ENCODE assay signal across 8 cellular contexts in the genomic region with DNA sequence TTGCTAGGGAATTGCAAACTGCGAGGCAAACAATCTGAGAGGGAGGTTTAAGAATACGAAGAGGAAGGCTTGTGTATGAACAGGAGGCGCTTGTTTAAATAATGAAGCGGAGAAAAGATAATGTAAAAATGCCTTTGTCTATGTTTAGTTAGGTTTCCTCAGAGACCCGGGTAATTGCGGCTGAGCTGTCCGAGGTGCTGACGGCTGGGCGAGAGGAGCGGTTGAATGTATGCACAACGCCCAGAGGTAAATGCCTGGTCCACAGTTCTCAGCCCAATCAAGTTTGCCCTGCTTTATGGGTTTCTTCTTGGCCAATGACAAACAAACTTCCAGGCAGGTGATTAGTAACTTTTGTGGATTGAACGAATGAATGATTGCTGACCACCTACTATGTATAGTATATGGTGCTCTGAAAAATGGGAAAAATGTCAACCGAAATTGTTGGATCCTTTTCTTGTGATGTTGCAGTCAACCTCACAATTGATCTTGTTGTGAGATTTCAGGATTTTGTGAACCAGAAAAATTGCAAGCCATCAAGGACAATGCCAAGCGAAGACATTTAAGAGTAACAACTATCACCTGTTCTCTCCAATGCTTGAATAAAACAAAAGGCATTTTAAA. TPM values are rescaled to one million over a fixed set of nuclear protein-coding genes. Genes with fewer than 3 reads are reported as not detected.
DNase-seq lines count a peak whose midpoint lies in the region; ATAC-seq and TF ChIP-seq lines count a peak whose summit lies in the region.

No MANE protein-coding gene starts in this region.

- no peaks in the 10 kb centered on the region for H3K9me3 Mint-ChIP-seq in T-helper 2 cell treated with Interferon-gamma antibody and Interleukin-4, amounts not matched to agents 5 μg/mL and 100 μg/mL, for 36 hours
- H3K9me3 Mint-ChIP-seq in endothelial cell (ENCODE audit: unreplicated experiment) (no peaks in the 10 kb centered on the region), progenitor cell of endocrine pancreas (ENCODE audit: low read depth) (no peaks in the 10 kb centered on the region)

- peak; percentile 73 for DNase-seq in activated effector memory CD4-positive, alpha-beta T cell treated with anti-CD3 and anti-CD28 coated beads, Interleukin-2, amount 50 U/mL, for 16 hours
- no peak for DNase-seq in activated effector memory CD4-positive, alpha-beta T cell treated with Interleukin-2 at 50 U/mL for 16 hours
- DNase-seq in T-helper 2 cell treated with Interferon-gamma antibody and Interleukin-4, amounts not matched to agents 5 μg/mL and 100 μg/mL, for 36 hours (ENCODE audit: low spot score), result peak; percentile 23
- peak; percentile 79 for DNase-seq in endothelial cell (ENCODE audit: low spot score)
- DNase-seq in progenitor cell of endocrine pancreas (ENCODE audit: low spot score, unreplicated experiment), result peak; percentile 74
- no peak for DNase-seq in activated CD4-positive, CD25-positive, alpha-beta regulatory T cell treated with anti-CD3 and anti-CD28 coated beads, Interleukin-2, amount 50 U/mL, for 72 hours

- no peaks in the 10 kb centered on the region for H3K4me1 Mint-ChIP-seq in T-helper 2 cell treated with Interferon-gamma antibody and Interleukin-4, amounts not matched to agents 5 μg/mL and 100 μg/mL, for 36 hours (ENCODE audit: low read depth)
- H3K4me1 Mint-ChIP-seq in endothelial cell (ENCODE audit: unreplicated experiment), result peaks cover 3% of the 10 kb centered on the region
- H3K4me1 Mint-ChIP-seq in progenitor cell of endocrine pancreas (ENCODE audit: low read depth), result no peaks in the 10 kb centered on the region

- no peak overlapping the region for H3K27ac Mint-ChIP-seq in T-helper 2 cell treated with Interferon-gamma antibody and Interleukin-4, amounts not matched to agents 5 μg/mL and 100 μg/mL, for 36 hours
- H3K27ac Mint-ChIP-seq in endothelial cell (ENCODE audit: unreplicated experiment), result no peak overlapping the region
- no peak overlapping the region for H3K27ac Mint-ChIP-seq in progenitor cell of endocrine pancreas

- no peak overlapping the region for H3K4me3 Mint-ChIP-seq in T-helper 2 cell treated with Interferon-gamma antibody and Interleukin-4, amounts not matched to agents 5 μg/mL and 100 μg/mL, for 36 hours
- H3K4me3 Mint-ChIP-seq in endothelial cell (ENCODE audit: unreplicated experiment) (no peak overlapping the region), progenitor cell of endocrine pancreas (ENCODE audit: low read depth) (no peak overlapping the region)

- peaks cover 3% of the 10 kb centered on the region for H3K27me3 Mint-ChIP-seq in T-helper 2 cell treated with Interferon-gamma antibody and Interleukin-4, amounts not matched to agents 5 μg/mL and 100 μg/mL, for 36 hours (ENCODE audit: low read depth)
- H3K27me3 Mint-ChIP-seq in endothelial cell (ENCODE audit: unreplicated experiment) (peaks cover 2% of the 10 kb centered on the region), progenitor cell of endocrine pancreas (peaks cover 66% of the 10 kb centered on the region)

- H3K36me3 Mint-ChIP-seq in T-helper 2 cell treated with Interferon-gamma antibody and Interleukin-4, amounts not matched to agents 5 μg/mL and 100 μg/mL, for 36 hours (ENCODE audit: low read depth), result no peaks in the 10 kb centered on the region
- no peaks in the 10 kb centered on the region for H3K36me3 Mint-ChIP-seq in endothelial cell (ENCODE audit: low read depth, unreplicated experiment)
- no peaks in the 10 kb centered on the region for H3K36me3 Mint-ChIP-seq in progenitor cell of endocrine pancreas (ENCODE audit: insufficient read depth)

- TF ChIP-seq CTCF in endothelial cell (IDR thresholded peaks at IDR 0.05; ENCODE audit: unreplicated experiment) (no peak), progenitor cell of endocrine pancreas (IDR thresholded peaks at IDR 0.05; ENCODE audit: unreplicated experiment) (no peak)

- ATAC-seq in GM18858 (IDR thresholded peaks at IDR 0.05; ENCODE audit: unreplicated experiment) (no peak), HG02938 (IDR thresholded peaks at IDR 0.05; ENCODE audit: unreplicated experiment) (no peak)

RNA-seq across cellular contexts. Expression of a gene that starts 38.3 kb away (rescaled TPM):
- 3.4 TPM for total RNA-seq in endothelial cell (ENCODE audit: unreplicated experiment)
- total RNA-seq in progenitor cell of endocrine pancreas, result not detected in 2 replicates

Comparison
In these comparisons a context has a peak if more than half of its experiments do, and no peak if none do; other contexts are left out.
1. DNase-seq: peak in activated effector memory CD4-positive, alpha-beta T cell treated with anti-CD3 and anti-CD28 coated beads, Interleukin-2, amount 50 U/mL, for 16 hours (single experiment), T-helper 2 cell treated with Interferon-gamma antibody and Interleukin-4, amounts not matched to agents 5 μg/mL and 100 μg/mL, for 36 hours (single experiment), endothelial cell (single experiment) and progenitor cell of endocrine pancreas (single experiment); none in activated effector memory CD4-positive, alpha-beta T cell treated with Interleukin-2 at 50 U/mL for 16 hours (single experiment) and activated CD4-positive, CD25-positive, alpha-beta regulatory T cell treated with anti-CD3 and anti-CD28 coated beads, Interleukin-2, amount 50 U/mL, for 72 hours (single experiment).